26 cellular contexts compared by ENCODE assay signal in the genomic region with DNA sequence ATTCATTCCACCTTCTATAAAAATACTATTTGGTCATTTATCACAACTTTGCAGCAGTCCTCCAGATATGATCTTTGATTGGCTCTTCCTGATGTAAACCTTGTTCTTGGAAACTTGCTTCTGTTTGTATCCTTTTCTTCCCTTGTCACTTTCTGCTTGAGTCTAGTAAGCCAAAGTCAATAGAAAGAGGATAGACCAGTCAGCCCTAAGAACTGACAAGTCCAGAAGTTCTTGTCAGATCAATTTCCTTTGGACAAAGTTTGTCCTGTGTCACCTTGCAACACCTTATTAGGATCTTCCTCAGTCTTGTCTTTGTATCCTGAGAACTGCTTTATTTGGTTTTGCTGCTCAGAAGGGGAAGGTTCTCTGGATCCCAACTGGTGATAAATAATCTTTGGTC.
"Had no signal": no experiment of that assay in that cellular context is flagged by ENCODE, and none has a peak within 500 bp of the region (broad histone marks: within the 10 kb centered on the region; RNA-seq: fewer than 3 reads in every experiment).

No MANE protein-coding gene starts in this region.

- H3K4me1 ChIP-seq: prostate gland, stomach, tibial artery, upper lobe of right lung had no signal

- H3K4me2 ChIP-seq: hepatocyte had no signal

- H3K27ac ChIP-seq: hepatocyte, ovary, prostate gland, skin epidermis, stomach, thoracic aorta, tibial artery, upper lobe of right lung had no signal

- ATAC-seq: mucosa of descending colon; naive thymus-derived CD4-positive, alpha-beta T cell; natural killer cell treated with Interleukin-12 subunit alpha and Interleukin-12 subunit beta and Interleukin-15 and Interleukin-18, amount 100 ng/mL, for 72 hours; right cardiac atrium; sciatic nerve; stimulated activated naive B cell treated with anti-CD40 and anti-IgM and Interleukin-4, amounts not matched to agents 10 μg/mL and 1 μg/mL and 100 μg/mL, for 72 hours; stimulated activated naive CD8-positive, alpha-beta T cell treated with anti-CD3 and anti-CD28 coated beads, Interleukin-15, Interleukin-2, amounts not matched to agents 100 U/mL and 50 U/mL, for 24 hours; upper lobe of right lung had no signal

- DNase-seq: islet precursor cell; left ventricle myocardium inferior; midbrain; mucosa of descending colon; naive thymus-derived CD4-positive, alpha-beta T cell; ovary; posterior cingulate gyrus; retina; right cardiac atrium; stimulated activated CD4-positive, alpha-beta T cell treated with anti-CD3 and anti-CD28 coated beads, Interleukin-12 subunit alpha, Interleukin-12 subunit beta, amount 100 ng/mL, for 4 hours; stimulated activated CD4-positive, alpha-beta T cell treated with anti-CD3 and anti-CD28 coated beads, Interleukin-15, amount 100 ng/mL, for 24 hours; stimulated activated CD4-positive, alpha-beta T cell treated with anti-CD3 and anti-CD28 coated beads, Interleukin-2, amount 100 ng/mL, for 24 hours; stimulated activated CD4-positive, alpha-beta T cell treated with anti-CD3 and anti-CD28 coated beads, Interleukin-4, amount 100 ng/mL, for 1 hour; stimulated activated naive B cell treated with anti-CD40 and anti-IgM and Interleukin-4, amounts not matched to agents 10 μg/mL and 1 μg/mL and 100 μg/mL, for 72 hours; stimulated activated naive CD8-positive, alpha-beta T cell treated with anti-CD3 and anti-CD28 coated beads, Interleukin-15, Interleukin-2, amounts not matched to agents 100 U/mL and 50 U/mL, for 24 hours; stomach; tibial artery; trophoblast cell; upper lobe of right lung had no signal

- H3K27me3 ChIP-seq: hepatocyte, ovary, stomach, tibial artery, upper lobe of right lung had no signal

- H3K9me3 ChIP-seq: mucosa of descending colon, prostate gland, thoracic aorta, upper lobe of right lung had no signal

- H3K79me2 ChIP-seq: hepatocyte had no signal

- H3K4me3 ChIP-seq: hepatocyte, left ventricle myocardium inferior, lung, mucosa of descending colon, ovary, prostate gland, skin epidermis, stomach, thoracic aorta, tibial artery, upper lobe of right lung had no signal

- H3K36me3 ChIP-seq: left ventricle myocardium inferior, ovary, prostate gland, stomach, thoracic aorta, tibial artery, upper lobe of right lung had no signal

- H2AFZ ChIP-seq: hepatocyte had no signal
